In the genomic region with DNA sequence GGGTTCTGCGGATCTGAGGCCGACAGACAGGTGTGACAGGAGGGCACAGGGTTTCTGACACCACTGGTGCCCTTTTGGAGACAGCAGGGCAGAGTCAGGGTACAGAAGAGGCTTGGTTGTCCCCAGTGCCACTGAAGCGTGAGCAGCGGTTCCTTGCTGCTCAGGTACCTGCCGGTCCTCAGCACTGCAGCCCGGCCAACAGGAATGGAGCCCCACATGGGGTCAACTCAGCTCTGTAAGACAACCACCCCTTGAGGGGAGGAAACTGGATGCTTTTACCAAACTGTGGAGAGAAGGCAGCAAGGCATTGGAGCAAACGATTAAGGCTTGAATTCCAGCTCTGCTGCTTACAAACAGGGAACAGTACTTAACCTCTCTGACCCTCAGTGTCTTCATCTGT, we compare ENCODE assay signal across 24 cellular contexts.
"Had no signal": no experiment of that assay in that cellular context is flagged by ENCODE, and none has a peak within 500 bp of the region (broad histone marks: within the 10 kb centered on the region; RNA-seq: fewer than 3 reads in every experiment).

No MANE protein-coding gene starts in this region.

- H3K4me1 Mint-ChIP-seq: immature natural killer cell had no signal

- ATAC-seq: foreskin keratinocyte; gastroesophageal sphincter; heart left ventricle; left colon; left lung; left ventricle myocardium superior; naive thymus-derived CD4-positive, alpha-beta T cell had no signal

- H3K4me2 ChIP-seq: hepatocyte had no signal

- H3K36me3 ChIP-seq: esophagus muscularis mucosa, gastroesophageal sphincter, heart left ventricle, left lung, lower lobe of right lung had no signal

- H3K27ac ChIP-seq: coronary artery, dorsolateral prefrontal cortex, esophagus muscularis mucosa, foreskin keratinocyte, gastroesophageal sphincter, heart left ventricle, hepatocyte, left lung, lower lobe of right lung had no signal

- H3K4me1 ChIP-seq: esophagus muscularis mucosa, foreskin keratinocyte, gastroesophageal sphincter, heart left ventricle, left lung, lower lobe of right lung had no signal

- H3K36me3 Mint-ChIP-seq: immature natural killer cell had no signal

- H3K4me3 Mint-ChIP-seq: immature natural killer cell; naive thymus-derived CD4-positive, alpha-beta T cell had no signal

- H3K4me3 ChIP-seq: coronary artery, dorsolateral prefrontal cortex, esophagus muscularis mucosa, gastroesophageal sphincter, heart left ventricle, hepatocyte, left lung, lower lobe of right lung had no signal

- FAIRE-seq: endothelial cell of umbilical vein, frontal cortex, kidney had no signal

- DNase-seq: dermis blood vessel endothelial cell; dorsolateral prefrontal cortex; effector CD4-positive, alpha-beta T cell; effector memory CD4-positive, alpha-beta T cell; foreskin keratinocyte; heart left ventricle; hypothalamus; immature natural killer cell; islet precursor cell; kidney; kidney glomerular epithelial cell; left colon; left lung; left ventricle myocardium superior; lower lobe of right lung; mesendoderm; midbrain; naive thymus-derived CD4-positive, alpha-beta T cell had no signal

- H3K9me3 ChIP-seq: esophagus muscularis mucosa, gastroesophageal sphincter, heart left ventricle, left lung, lower lobe of right lung had no signal

- H2AFZ ChIP-seq: hepatocyte had no signal

- H3K27ac Mint-ChIP-seq: immature natural killer cell; naive thymus-derived CD4-positive, alpha-beta T cell had no signal

- H3K27me3 ChIP-seq: foreskin keratinocyte, left lung had no signal

- H3K79me2 ChIP-seq: hepatocyte had no signal

- H3K9me3 Mint-ChIP-seq: immature natural killer cell had no signal
